8 cellular contexts compared by ENCODE assay signal in genomic region chr7:72914756-72915525, GRCh38. TPM values are rescaled to one million over a fixed set of nuclear protein-coding genes. Genes with fewer than 3 reads are reported as not detected.
DNase-seq lines count a peak whose midpoint lies in the region; ATAC-seq, FAIRE-seq and TF ChIP-seq lines count a peak whose summit lies in the region.
"Not testable (repeated sequence)": the region's sequence is repeated elsewhere in the genome, so short reads cannot be mapped to it uniquely, and the experiment has no call there.

No MANE protein-coding gene starts in this region.

- H3K27ac Mint-ChIP-seq in natural killer cell treated with Interleukin-12 subunit alpha and Interleukin-12 subunit beta and Interleukin-15 and Interleukin-18, amount 100 ng/mL, for 72 hours, result not testable (repeated sequence)

- H3K36me3 ChIP-seq in esophagus squamous epithelium (peaks cover 0 to 73% (median 8%) of the 10 kb centered on the region in 3 donors), stomach (peaks cover 4 to 48% (median 40%) of the 10 kb centered on the region in 4 donors)

- H3K27ac ChIP-seq in esophagus squamous epithelium, result not testable (repeated sequence)
- H3K27ac ChIP-seq in stomach, result peak overlapping the region in 1 of 5 donors; percentile 52

- H3K4me1 Mint-ChIP-seq in natural killer cell treated with Interleukin-12 subunit alpha and Interleukin-12 subunit beta and Interleukin-15 and Interleukin-18, amount 100 ng/mL, for 72 hours (ENCODE audit: low read depth in 2 of 2), result peaks cover 24 to 26% of the 10 kb centered on the region in 2 donors

- not testable (repeated sequence) for TF ChIP-seq EP300 in stomach (IDR thresholded peaks at IDR 0.05)

- in situ Hi-C loops in KBM-7 (cut with MboI; ENCODE audit: low pct_unique_long_range_greater_than_20kb, low sequenced_read_pairs), result not testable (repeated sequence)

- WGBS in esophagus squamous epithelium, 2 donors, result 58 to 60% methylated on average over 9 of the region's 9 CpGs
- WGBS in stomach, 5 donors, result 58 to 61% (median 59%) methylated on average over 9 of the region's 9 CpGs

- peak; percentile 67 to 77 for ATAC-seq in natural killer cell treated with Interleukin-12 subunit alpha and Interleukin-12 subunit beta and Interleukin-15 and Interleukin-18, amount 100 ng/mL, for 72 hours

- H3K4me3 ChIP-seq in esophagus squamous epithelium, stomach: not testable (repeated sequence)

- not testable (repeated sequence) for H3K4me3 Mint-ChIP-seq in natural killer cell treated with Interleukin-12 subunit alpha and Interleukin-12 subunit beta and Interleukin-15 and Interleukin-18, amount 100 ng/mL, for 72 hours

- not testable (repeated sequence) for H3K36me3 Mint-ChIP-seq in natural killer cell treated with Interleukin-12 subunit alpha and Interleukin-12 subunit beta and Interleukin-15 and Interleukin-18, amount 100 ng/mL, for 72 hours

- not testable (repeated sequence) for TF ChIP-seq POLR2A in H54 (IDR thresholded peaks at IDR 0.05; ENCODE audit: low read depth, low read length); esophagus squamous epithelium (IDR thresholded peaks at IDR 0.05); stomach (IDR thresholded peaks at IDR 0.05)

- DNase-seq in EL (peak; percentile 55), H54 (ENCODE audit: insufficient read length, low spot score) (peak; percentile 26), KBM-7 (peak; percentile 54), RPMI8226 (peak; percentile 56), activated T-helper 1 cell treated with Interleukin-2 at 50 U/mL for 16 hours (ENCODE audit: low read depth) (peak; percentile 17), stomach (peak; percentile 75)
- not testable (repeated sequence) for DNase-seq in esophagus squamous epithelium (lab: John Stamatoyannopoulos, UW)
- DNase-seq in natural killer cell treated with Interleukin-12 subunit alpha and Interleukin-12 subunit beta and Interleukin-15 and Interleukin-18, amount 100 ng/mL, for 72 hours (ENCODE audit: low spot score), result peak; percentile 61

- intact Hi-C loops in esophagus squamous epithelium (cut with DNase I); stomach (cut with DNase I; ENCODE audit: low total_unique reads): not testable (repeated sequence)

- not testable (repeated sequence) for FAIRE-seq in H54 (lab: Jason Lieb, UNC)

- H3K27me3 Mint-ChIP-seq in natural killer cell treated with Interleukin-12 subunit alpha and Interleukin-12 subunit beta and Interleukin-15 and Interleukin-18, amount 100 ng/mL, for 72 hours, result not testable (repeated sequence)

- peak in 5 of 6 experiments; percentile 46 to 78 (median 62) for TF ChIP-seq CTCF in esophagus squamous epithelium (IDR thresholded peaks at IDR 0.05)
- TF ChIP-seq CTCF in stomach (IDR thresholded peaks at IDR 0.05), result peak in 5 of 7 experiments; percentile 54 to 71 (median 62)

- H3K27me3 ChIP-seq in esophagus squamous epithelium, stomach: not testable (repeated sequence)

- not testable (repeated sequence) for H3K4me1 ChIP-seq in esophagus squamous epithelium
- peaks cover 0 to 23% (median 13%) of the 10 kb centered on the region in 4 donors for H3K4me1 ChIP-seq in stomach

- not testable (repeated sequence) for H3K9me3 ChIP-seq in esophagus squamous epithelium, stomach

- not testable (repeated sequence) for H3K9me3 Mint-ChIP-seq in natural killer cell treated with Interleukin-12 subunit alpha and Interleukin-12 subunit beta and Interleukin-15 and Interleukin-18, amount 100 ng/mL, for 72 hours

RNA-seq across cellular contexts. Expression of gene POM121, which starts 10.0 kb away (rescaled TPM):
- total RNA-seq in esophagus squamous epithelium, result 10 to 100 TPM; 12.0 to 20.8 (median 15.7) TPM
- total RNA-seq in natural killer cell treated with Interleukin-12 subunit alpha and Interleukin-12 subunit beta and Interleukin-15 and Interleukin-18, amount 100 ng/mL, for 72 hours, result 100 to 1,000 TPM in 1 of 2 donors, 10 to 100 TPM in 1; 67.4 to 114 TPM
- 10 to 100 TPM; 12.1 to 66.3 (median 23.9) TPM for total RNA-seq in stomach
- polyA plus RNA-seq in stomach, result 1 to 10 TPM; 7.5 to 9.8 (median 7.5) TPM

RNA-seq across cellular contexts. Expression of gene TRIM74, which starts 54.3 kb away (rescaled TPM):
- total RNA-seq in esophagus squamous epithelium (under 1 TPM in 1 of 4 donors, not detected in 3; 0.38 TPM), stomach (1 to 10 TPM in 1 of 5 donors, not detected in 4; 3.1 TPM)
- total RNA-seq in natural killer cell treated with Interleukin-12 subunit alpha and Interleukin-12 subunit beta and Interleukin-15 and Interleukin-18, amount 100 ng/mL, for 72 hours, result under 1 TPM in 1 of 2 donors, not detected in 1; 0.78 TPM
- 10 to 100 TPM in 1 of 3 donors, 1 to 10 TPM in 2; 6.2 to 14.1 (median 7.9) TPM for polyA plus RNA-seq in stomach
